ENCODE assay signal across 29 cellular contexts in the genomic region with DNA sequence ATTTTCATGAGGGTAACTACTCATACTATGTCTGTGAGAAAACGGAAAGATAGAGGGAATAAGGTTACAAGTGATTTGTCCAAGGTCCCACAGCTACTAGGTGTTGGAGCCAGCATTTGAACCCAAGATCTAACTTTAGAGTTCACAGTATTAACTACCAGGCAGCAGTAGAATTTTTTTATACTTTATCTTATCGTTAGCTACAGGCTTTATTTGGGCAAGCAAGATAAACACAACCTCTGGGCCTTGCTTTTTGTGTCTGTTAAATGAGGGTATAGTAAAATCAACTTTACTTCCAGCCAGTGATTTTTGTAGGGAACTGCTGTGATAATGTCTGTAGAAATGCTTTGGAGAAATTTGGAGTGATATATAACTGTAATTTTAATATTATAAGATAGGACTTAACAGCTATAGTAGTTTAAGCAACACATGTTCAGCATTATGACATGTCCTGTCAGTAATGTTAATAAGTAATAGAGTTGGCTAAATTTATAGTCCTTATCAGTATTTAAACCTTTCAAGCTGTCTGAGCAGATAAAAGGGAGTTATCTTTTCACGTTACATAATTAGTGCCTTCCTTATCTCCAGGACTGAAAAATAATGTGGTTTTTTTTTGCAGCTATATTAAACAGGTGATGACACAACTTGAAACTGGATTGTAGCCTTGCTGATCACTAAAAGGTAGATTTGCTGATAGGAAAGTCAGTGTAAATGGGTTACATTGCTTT. TPM values are rescaled to one million over a fixed set of nuclear protein-coding genes. Genes with fewer than 3 reads are reported as not detected.
DNase-seq lines count a peak whose midpoint lies in the region; ATAC-seq, FAIRE-seq and TF ChIP-seq lines count a peak whose summit lies in the region.
"Had no signal": no experiment of that assay in that cellular context is flagged by ENCODE, and none has a peak within 500 bp of the region (broad histone marks: within the 10 kb centered on the region; RNA-seq: fewer than 3 reads in every experiment).

No MANE protein-coding gene starts in this region.

- no peak overlapping the region for H3K9ac ChIP-seq in SK-N-SH

- H3K9me3 Mint-ChIP-seq in activated naive CD4-positive, alpha-beta T cell treated with anti-CD3 and anti-CD28 coated beads, Interleukin-2, amount 50 U/mL, for 24 hours, result no peaks in the 10 kb centered on the region
- H3K9me3 Mint-ChIP-seq in activated naive CD4-positive, alpha-beta T cell treated with anti-CD3 and anti-CD28 coated beads, Interleukin-2, amount 50 U/mL, for 72 hours, result no peaks in the 10 kb centered on the region
- H3K9me3 Mint-ChIP-seq: activated T-cell treated with anti-CD3 and anti-CD28 coated beads, Interleukin-2, amount 50 U/mL, for 4 hours; effector memory CD8-positive, alpha-beta T cell; H9; T-helper 1 cell treated with Interleukin-12 subunit alpha and Interleukin-12 subunit beta and Interleukin-4 antibody, amounts not matched to agents 30 μg/mL and 1 μg/mL, for 36 hours had no signal

- H3K27ac ChIP-seq in SK-N-SH (ENCODE audit: low read depth in 2 of 2, low read length in 1 of 2), result no peak overlapping the region
- H3K27ac ChIP-seq in small intestine (ENCODE audit: low read depth in 1 of 2, low read length in 1 of 2), result no peak overlapping the region
- H3K27ac ChIP-seq: colonic mucosa, gastroesophageal sphincter, lower lobe of right lung, neutrophil, SJSA1, skin epidermis, suprapubic skin had no signal

- H3K27me3 Mint-ChIP-seq in activated naive CD4-positive, alpha-beta T cell treated with anti-CD3 and anti-CD28 coated beads, Interleukin-2, amount 50 U/mL, for 24 hours, result no peaks in the 10 kb centered on the region
- H3K27me3 Mint-ChIP-seq: effector memory CD8-positive, alpha-beta T cell had no signal

- no peaks in the 10 kb centered on the region for H3K9me3 ChIP-seq in SK-N-SH
- H3K9me3 ChIP-seq in small intestine (ENCODE audit: control insufficient read depth, low read depth), result no peaks in the 10 kb centered on the region
- H3K9me3 ChIP-seq: colonic mucosa, gastroesophageal sphincter, lower lobe of right lung, neutrophil, SJSA1, suprapubic skin had no signal

- H3K4me2 ChIP-seq in SK-N-SH, result no peak overlapping the region

- H3K36me3 Mint-ChIP-seq in activated naive CD4-positive, alpha-beta T cell treated with anti-CD3 and anti-CD28 coated beads, Interleukin-2, amount 50 U/mL, for 24 hours, result peaks cover 14% of the 10 kb centered on the region
- H3K36me3 Mint-ChIP-seq in activated naive CD4-positive, alpha-beta T cell treated with anti-CD3 and anti-CD28 coated beads, Interleukin-2, amount 50 U/mL, for 72 hours, result peaks cover 0 to 7% of the 10 kb centered on the region in 2 donors

- DNase-seq in activated naive CD4-positive, alpha-beta T cell treated with anti-CD3 and anti-CD28 coated beads, Interleukin-2, amount 50 U/mL, for 72 hours (ENCODE audit: low spot score in 2 of 2), result no peak
- DNase-seq in SK-N-SH (no peak), left colon (no peak), small intestine (peak; percentile 75), NCI-H345 treated with DMSO at 0.1 percent for 48 hours (lab: John Stamatoyannopoulos, UW; ENCODE audit: unreplicated experiment) (no peak), NCI-H2171 treated with DMSO at 0.1 percent for 48 hours (lab: John Stamatoyannopoulos, UW) (no peak)
- DNase-seq: 8988T; activated CD4-positive, alpha-beta T cell treated with anti-CD3 and anti-CD28 coated beads for 4 hours; activated naive CD4-positive, alpha-beta T cell; activated T-cell treated with anti-CD3 and anti-CD28 coated beads, Interleukin-2, amount 50 U/mL, for 4 hours; amygdala; colonic mucosa; effector memory CD8-positive, alpha-beta T cell; GDM1; H9; islet precursor cell; lower lobe of right lung; NCI-H1105 treated with DMSO at 0.1 percent for 48 hours; stimulated activated CD4-positive, alpha-beta T cell treated with anti-CD3 and anti-CD28 coated beads, Interleukin-1b, Interleukin-23, amount 100 ng/mL, for 48 hours had no signal

- H4K20me1 ChIP-seq in SK-N-SH (ENCODE audit: insufficient read depth), result peaks cover 20% of the 10 kb centered on the region

- H3K27me3 ChIP-seq in SK-N-SH (ENCODE audit: insufficient read depth) (no peaks in the 10 kb centered on the region), small intestine (ENCODE audit: control insufficient read depth in 2 of 2, insufficient read depth in 2 of 2, low read length in 2 of 2) (no peaks in the 10 kb centered on the region)
- H3K27me3 ChIP-seq: colonic mucosa, gastroesophageal sphincter, neutrophil, SJSA1, suprapubic skin had no signal

- intact Hi-C loops in left colon (cut with DNase I, micrococcal nuclease), result no loop called here

- H3K4me3 Mint-ChIP-seq in activated naive CD4-positive, alpha-beta T cell treated with anti-CD3 and anti-CD28 coated beads, Interleukin-2, amount 50 U/mL, for 24 hours, result peak overlapping the region; percentile 49
- H3K4me3 Mint-ChIP-seq: activated T-cell treated with anti-CD3 and anti-CD28 coated beads, Interleukin-2, amount 50 U/mL, for 4 hours; effector memory CD8-positive, alpha-beta T cell; H9; T-helper 1 cell treated with Interleukin-12 subunit alpha and Interleukin-12 subunit beta and Interleukin-4 antibody, amounts not matched to agents 30 μg/mL and 1 μg/mL, for 36 hours had no signal

- no peak for TF ChIP-seq RAD21 in SK-N-SH (IDR thresholded peaks at IDR 0.05; ENCODE audit: low read length)

- no peak for TF ChIP-seq CTCF in SK-N-SH (IDR thresholded peaks at IDR 0.05)

- no peak overlapping the region for H2AFZ ChIP-seq in SK-N-SH (ENCODE audit: low read depth)

- H3K4me3 ChIP-seq in SK-N-SH (ENCODE audit: low read depth in 2 of 2, low read length in 1 of 2) (no peak overlapping the region), small intestine (ENCODE audit: low read depth in 1 of 2, low read length in 2 of 2) (no peak overlapping the region)
- H3K4me3 ChIP-seq: colonic mucosa, gastroesophageal sphincter, lower lobe of right lung, SJSA1, skin epidermis, suprapubic skin had no signal

- WGBS in SK-N-SH (ENCODE audit: low lambda C conversion rate), result 71% methylated on average over 3 of the region's 3 CpGs
- WGBS in small intestine, 3 donors, result 14 to 59% (median 26%) methylated on average over 3 of the region's 3 CpGs

- H3K27ac Mint-ChIP-seq in activated naive CD4-positive, alpha-beta T cell treated with anti-CD3 and anti-CD28 coated beads, Interleukin-2, amount 50 U/mL, for 24 hours, result peak overlapping the region; percentile 76
- H3K27ac Mint-ChIP-seq in activated naive CD4-positive, alpha-beta T cell treated with anti-CD3 and anti-CD28 coated beads, Interleukin-2, amount 50 U/mL, for 72 hours, result no peak overlapping the region
- H3K27ac Mint-ChIP-seq: H9; T-helper 1 cell treated with Interleukin-12 subunit alpha and Interleukin-12 subunit beta and Interleukin-4 antibody, amounts not matched to agents 30 μg/mL and 1 μg/mL, for 36 hours had no signal

- no peak for FAIRE-seq in small intestine (lab: Jason Lieb, UNC)
- FAIRE-seq: bronchial epithelial cell, RCC 7860 had no signal

- no peaks in the 10 kb centered on the region for H3K9me2 ChIP-seq in SK-N-SH

- CTCF ChIA-PET in SK-N-SH (lab: Yijun Ruan, JAX), result interaction anchor here (0.7 to 1.6 kb wide), 4 partner anchors 13 to 809 kb away, joined by 3 to 4 read pairs (median 3); a partner anchor contains a TSS

- TF ChIP-seq EP300 in SK-N-SH (IDR thresholded peaks at IDR 0.05; ENCODE audit: borderline replicate concordance in 1 of 2, low read depth in 1 of 2, low read length in 1 of 2), result peak in 1 of 2 experiments; percentile 77; a peak in 2 of 4 replicates

- POLR2A ChIA-PET in SK-N-SH (lab: Yijun Ruan, JAX), result no interaction called here

- H3K36me3 ChIP-seq in SK-N-SH (replicated peaks in 1 of 2; ENCODE audit: control insufficient read depth in 1 of 2, insufficient read depth in 2 of 2, low read length in 1 of 2) (peaks cover 7 to 17% of the 10 kb centered on the region in 2 experiments), small intestine (ENCODE audit: control insufficient read depth in 2 of 2, insufficient read depth in 2 of 2, low read length in 2 of 2) (peaks cover 0 to 3% of the 10 kb centered on the region in 2 donors)
- H3K36me3 ChIP-seq: colonic mucosa, lower lobe of right lung, suprapubic skin had no signal

- H3F3A ChIP-seq in SK-N-SH (replicated peaks; ENCODE audit: insufficient read depth), result no peaks in the 10 kb centered on the region

- no peak for ATAC-seq in activated naive CD4-positive, alpha-beta T cell treated with anti-CD3 and anti-CD28 coated beads, Interleukin-2, amount 50 U/mL, for 72 hours
- ATAC-seq in left colon (peak; percentile 69), GM19455 (IDR thresholded peaks at IDR 0.05; ENCODE audit: unreplicated experiment) (no peak)
- ATAC-seq: activated T-cell treated with anti-CD3 and anti-CD28 coated beads, Interleukin-2, amount 50 U/mL, for 4 hours; effector memory CD8-positive, alpha-beta T cell; gastroesophageal sphincter; lower lobe of right lung had no signal

- H3K4me1 ChIP-seq in SK-N-SH (ENCODE audit: control insufficient read depth in 1 of 2, insufficient read depth in 2 of 2, low read depth in 1 of 2, low read length in 1 of 2) (no peaks in the 10 kb centered on the region; a peak in 1 of 4 replicates), small intestine (ENCODE audit: control insufficient read depth in 2 of 2, insufficient read depth in 1 of 2, low read depth in 1 of 2, low read length in 1 of 2) (peaks cover 0 to 2% of the 10 kb centered on the region in 2 donors)
- H3K4me1 ChIP-seq: colonic mucosa, SJSA1, suprapubic skin had no signal

- peaks cover 84% of the 10 kb centered on the region for H3K79me2 ChIP-seq in SK-N-SH (ENCODE audit: insufficient read depth)

- H3K4me1 Mint-ChIP-seq in activated naive CD4-positive, alpha-beta T cell treated with anti-CD3 and anti-CD28 coated beads, Interleukin-2, amount 50 U/mL, for 24 hours, result peaks cover 68% of the 10 kb centered on the region
- H3K4me1 Mint-ChIP-seq: H9 had no signal

TF ChIP-seq in SK-N-SH, 30 proteins besides CTCF, POLR2A, EP300 and RAD21 (continues in another document):
- peak; percentile 76; the same call in 1 of the 2 replicates for TF ChIP-seq RCOR1 (IDR thresholded peaks at IDR 0.05; ENCODE audit: low read length)
- no peak for TF ChIP-seq RFX5 (IDR thresholded peaks at IDR 0.05; ENCODE audit: low read length)
- TF ChIP-seq, protein P1, sequence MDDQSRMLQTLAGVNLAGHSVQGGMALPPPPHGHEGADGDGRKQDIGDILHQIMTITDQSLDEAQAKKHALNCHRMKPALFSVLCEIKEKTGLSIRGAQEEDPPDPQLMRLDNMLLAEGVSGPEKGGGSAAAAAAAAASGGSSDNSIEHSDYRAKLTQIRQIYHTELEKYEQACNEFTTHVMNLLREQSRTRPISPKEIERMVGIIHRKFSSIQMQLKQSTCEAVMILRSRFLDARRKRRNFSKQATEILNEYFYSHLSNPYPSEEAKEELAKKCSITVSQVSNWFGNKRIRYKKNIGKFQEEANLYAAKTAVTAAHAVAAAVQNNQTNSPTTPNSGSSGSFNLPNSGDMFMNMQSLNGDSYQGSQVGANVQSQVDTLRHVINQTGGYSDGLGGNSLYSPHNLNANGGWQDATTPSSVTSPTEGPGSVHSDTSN (IDR thresholded peaks at IDR 0.05), result no peak

RNA-seq across cellular contexts. Expression of a gene that starts 12.8 kb away (rescaled TPM):
- total RNA-seq in activated naive CD4-positive, alpha-beta T cell treated with anti-CD3 and anti-CD28 coated beads, Interleukin-2, amount 50 U/mL, for 72 hours, result 10 to 100 TPM; 18.4 to 27.4 TPM
- polyA plus RNA-seq in SK-N-SH (2012; rRNA removed) (4.4 and 6.1 TPM in 2 replicates), small intestine (1 to 10 TPM; 4.9 to 7.3 (median 6.0) TPM)
- polyA plus RNA-seq in SK-N-SH (2012; cell fraction: cytosol; rRNA removed), result 4.6 and 5.1 TPM in 2 replicates
- 11.7 and 12.8 TPM in 2 replicates for polyA plus RNA-seq in SK-N-SH (2012; cell fraction: nucleus; rRNA removed)
- total RNA-seq in left colon, result 10 to 100 TPM; 36.4 to 37.2 TPM
